25 cellular contexts compared by ENCODE assay signal in genomic region chr15:73524919-73525318, GRCh38.
"Had no signal": no experiment of that assay in that cellular context is flagged by ENCODE, and none has a peak within 500 bp of the region (broad histone marks: within the 10 kb centered on the region; RNA-seq: fewer than 3 reads in every experiment).

No MANE protein-coding gene starts in this region.

- DNase-seq: colonic mucosa; cortex of kidney; dermis blood vessel endothelial cell; dorsolateral prefrontal cortex; effector CD4-positive, alpha-beta T cell; effector CD8-positive, alpha-beta T cell; effector memory CD4-positive, alpha-beta T cell; effector memory CD8-positive, alpha-beta T cell; endodermal cell; erythroblast; esophagus squamous epithelium; foreskin fibroblast; foreskin keratinocyte; foreskin melanocyte; gastrocnemius medialis; glutamatergic neuron; head of caudate nucleus; heart left ventricle; heart right ventricle had no signal

- H3K4me1 ChIP-seq: colonic mucosa, esophagus muscularis mucosa, esophagus squamous epithelium, foreskin keratinocyte, gastrocnemius medialis, gastroesophageal sphincter, heart left ventricle, heart right ventricle had no signal

- H3K27me3 ChIP-seq: colonic mucosa, esophagus muscularis mucosa, esophagus squamous epithelium, gastrocnemius medialis, gastroesophageal sphincter, heart left ventricle, heart right ventricle had no signal

- ATAC-seq: effector memory CD8-positive, alpha-beta T cell; esophagus mucosa; foreskin keratinocyte; gastrocnemius medialis; gastroesophageal sphincter; heart left ventricle; heart right ventricle had no signal

- FAIRE-seq: endothelial cell of umbilical vein had no signal

- H3K4me3 ChIP-seq: colonic mucosa, coronary artery, dorsolateral prefrontal cortex, esophagus muscularis mucosa, esophagus squamous epithelium, gastrocnemius medialis, gastroesophageal sphincter, heart left ventricle, heart right ventricle had no signal

- H3K9me3 ChIP-seq: colonic mucosa, esophagus muscularis mucosa, esophagus squamous epithelium, gastrocnemius medialis, gastroesophageal sphincter had no signal

- H3K36me3 ChIP-seq: colonic mucosa, esophagus muscularis mucosa, esophagus squamous epithelium, gastrocnemius medialis, gastroesophageal sphincter, heart left ventricle, heart right ventricle had no signal

- H3K27ac ChIP-seq: colonic mucosa, coronary artery, dorsolateral prefrontal cortex, epithelial cell of prostate, esophagus muscularis mucosa, esophagus squamous epithelium, foreskin keratinocyte, gastrocnemius medialis, gastroesophageal sphincter, heart left ventricle, heart right ventricle had no signal
